Comparison of ENCODE assay signal across 22 cellular contexts in genomic region chr5:54024466-54024865, GRCh38.
DNase-seq lines count a peak whose midpoint lies in the region; ATAC-seq and TF ChIP-seq lines count a peak whose summit lies in the region.
"Had no signal": no experiment of that assay in that cellular context is flagged by ENCODE, and none has a peak within 500 bp of the region (broad histone marks: within the 10 kb centered on the region; RNA-seq: fewer than 3 reads in every experiment).

No MANE protein-coding gene starts in this region.

- TF ChIP-seq CTCF in MCF 10A (IDR thresholded peaks at IDR 0.05; ENCODE audit: unreplicated experiment) (no peak), breast epithelium (IDR thresholded peaks at IDR 0.05) (no peak), brain microvascular endothelial cell (IDR thresholded peaks at IDR 0.05; ENCODE audit: low read depth, low read length, missing control alignments) (no peak), fibroblast of villous mesenchyme (IDR thresholded peaks at IDR 0.05; ENCODE audit: insufficient read depth, low read depth, low read length) (no peak)

- no peaks in the 10 kb centered on the region for H3K36me3 ChIP-seq in breast epithelium
- H3K36me3 ChIP-seq in brain microvascular endothelial cell (replicated peaks): no peaks in the 10 kb centered on the region
- H3K36me3 ChIP-seq: gastroesophageal sphincter had no signal

- BruUV-seq in MCF 10A (replicated peaks; lab: Mats Ljungman, UMichigan): no TSS peak

- no peak overlapping the region for H3K4me3 Mint-ChIP-seq in MCF 10A (ENCODE audit: unreplicated experiment)
- no peak overlapping the region for H3K4me3 Mint-ChIP-seq in natural killer cell treated with Interleukin-12 subunit alpha and Interleukin-12 subunit beta and Interleukin-15 and Interleukin-18, amount 100 ng/mL, for 72 hours
- H3K4me3 Mint-ChIP-seq: activated naive CD8-positive, alpha-beta T cell treated with anti-CD3 and anti-CD28 coated beads for 36 hours; CD4-positive, alpha-beta T cell; effector memory CD8-positive, alpha-beta T cell; neural crest cell; stimulated activated effector memory CD8-positive, alpha-beta T cell treated with anti-CD3 and anti-CD28 coated beads, Interleukin-12 subunit alpha, Interleukin-12 subunit beta, amount 100 ng/mL, for 72 hours; T-helper 1 cell treated with Interleukin-12 subunit alpha and Interleukin-12 subunit beta and Interleukin-4 antibody, amounts not matched to agents 30 μg/mL and 1 μg/mL, for 36 hours had no signal

- H3K9me3 Mint-ChIP-seq in MCF 10A (ENCODE audit: unreplicated experiment): no peaks in the 10 kb centered on the region
- no peaks in the 10 kb centered on the region for H3K9me3 Mint-ChIP-seq in natural killer cell treated with Interleukin-12 subunit alpha and Interleukin-12 subunit beta and Interleukin-15 and Interleukin-18, amount 100 ng/mL, for 72 hours
- H3K9me3 Mint-ChIP-seq: activated naive CD8-positive, alpha-beta T cell treated with anti-CD3 and anti-CD28 coated beads for 36 hours; activated T-cell treated with anti-CD3 and anti-CD28 coated beads, Interleukin-2, amount 50 U/mL, for 72 hours; CD4-positive, alpha-beta T cell; effector memory CD8-positive, alpha-beta T cell; neural crest cell; stimulated activated effector memory CD8-positive, alpha-beta T cell treated with anti-CD3 and anti-CD28 coated beads, Interleukin-12 subunit alpha, Interleukin-12 subunit beta, amount 100 ng/mL, for 72 hours; T-helper 1 cell treated with Interleukin-12 subunit alpha and Interleukin-12 subunit beta and Interleukin-4 antibody, amounts not matched to agents 30 μg/mL and 1 μg/mL, for 36 hours had no signal

- H3K27me3 Mint-ChIP-seq in MCF 10A (ENCODE audit: insufficient read depth, unreplicated experiment): no peaks in the 10 kb centered on the region
- no peaks in the 10 kb centered on the region for H3K27me3 Mint-ChIP-seq in natural killer cell treated with Interleukin-12 subunit alpha and Interleukin-12 subunit beta and Interleukin-15 and Interleukin-18, amount 100 ng/mL, for 72 hours
- H3K27me3 Mint-ChIP-seq: activated naive CD8-positive, alpha-beta T cell treated with anti-CD3 and anti-CD28 coated beads for 36 hours; CD4-positive, alpha-beta T cell; effector memory CD8-positive, alpha-beta T cell had no signal

- peak overlapping the region; percentile 63 for H3K27ac Mint-ChIP-seq in MCF 10A (ENCODE audit: low read depth, unreplicated experiment)
- H3K27ac Mint-ChIP-seq in natural killer cell treated with Interleukin-12 subunit alpha and Interleukin-12 subunit beta and Interleukin-15 and Interleukin-18, amount 100 ng/mL, for 72 hours: no peak overlapping the region
- H3K27ac Mint-ChIP-seq: activated naive CD8-positive, alpha-beta T cell treated with anti-CD3 and anti-CD28 coated beads for 36 hours; CD4-positive, alpha-beta T cell had no signal

- in situ Hi-C loops in brain microvascular endothelial cell (cut with HindIII; ENCODE audit: low pct_ligation_motif_present, low sequenced_read_pairs): no loop called here

- no peak overlapping the region for H3K4me3 ChIP-seq in breast epithelium
- H3K4me3 ChIP-seq in brain microvascular endothelial cell (ENCODE audit: low read depth, low read length): no peak overlapping the region
- H3K4me3 ChIP-seq in fibroblast of villous mesenchyme (ENCODE audit: low read depth, low read length): no peak overlapping the region
- H3K4me3 ChIP-seq: gastroesophageal sphincter, testis had no signal

- H3K9me3 ChIP-seq in breast epithelium: no peaks in the 10 kb centered on the region
- H3K9me3 ChIP-seq: gastroesophageal sphincter, testis had no signal

- CTCF ChIA-PET in MCF 10A (lab: Yijun Ruan, JAX): no interaction called here

- no peak for ATAC-seq in natural killer cell treated with Interleukin-12 subunit alpha and Interleukin-12 subunit beta and Interleukin-15 and Interleukin-18, amount 100 ng/mL, for 72 hours
- ATAC-seq: activated T-cell treated with anti-CD3 and anti-CD28 coated beads, Interleukin-2, amount 50 U/mL, for 72 hours; effector memory CD8-positive, alpha-beta T cell; gastroesophageal sphincter; stimulated activated effector memory CD8-positive, alpha-beta T cell treated with anti-CD3 and anti-CD28 coated beads, Interleukin-12 subunit alpha, Interleukin-12 subunit beta, amount 100 ng/mL, for 72 hours had no signal

- no peaks in the 10 kb centered on the region for H3K4me1 ChIP-seq in breast epithelium
- H3K4me1 ChIP-seq: gastroesophageal sphincter, testis had no signal

- POLR2A ChIA-PET in MCF 10A (lab: Yijun Ruan, JAX): interaction anchor here (0.7 to 1.2 kb wide), 2 partner anchors 13 to 17 kb away, joined by 3 to 5 read pairs; no protein-coding TSS in a partner anchor

- TF ChIP-seq POLR2A in breast epithelium (IDR thresholded peaks at IDR 0.05): no peak

- DNase-seq in MCF 10A (ENCODE audit: unreplicated experiment) (peak; percentile 47), breast epithelium (ENCODE audit: low spot score in 2 of 2) (no peak), brain microvascular endothelial cell (no peak), fibroblast of villous mesenchyme (ENCODE audit: low read depth) (peak; percentile 87), NCI-H1105 (lab: John Stamatoyannopoulos, UW) (no peak), AG20443 (ENCODE audit: low spot score) (no peak), Ammon's horn (ENCODE audit: low spot score) (no peak)
- DNase-seq in natural killer cell treated with Interleukin-12 subunit alpha and Interleukin-12 subunit beta and Interleukin-15 and Interleukin-18, amount 100 ng/mL, for 72 hours (ENCODE audit: low spot score): no peak
- DNase-seq: activated naive CD8-positive, alpha-beta T cell treated with anti-CD3 and anti-CD28 coated beads for 36 hours; activated T-cell treated with anti-CD3 and anti-CD28 coated beads, Interleukin-2, amount 50 U/mL, for 72 hours; CD4-positive, alpha-beta T cell; effector memory CD8-positive, alpha-beta T cell; GOT3; NCI-H2107; NCI-H524 treated with DMSO at 0.1 percent for 48 hours; SIG-M5; testis had no signal

- no peak overlapping the region for H3K27ac ChIP-seq in breast epithelium
- peak overlapping the region; percentile 10 for H3K27ac ChIP-seq in brain microvascular endothelial cell
- H3K27ac ChIP-seq: 22Rv1, gastroesophageal sphincter, testis had no signal

- intact Hi-C loops in MCF 10A (cut with micrococcal nuclease) (loop anchor here (1.0 kb wide), 1 partner anchor 30 kb away; no protein-coding TSS in a partner anchor), breast epithelium (cut with DNase I; ENCODE audit: low total_unique reads) (no loop called here)

- H3K27me3 ChIP-seq in breast epithelium (no peaks in the 10 kb centered on the region), brain microvascular endothelial cell (replicated peaks) (no peaks in the 10 kb centered on the region)
- H3K27me3 ChIP-seq: gastroesophageal sphincter, testis had no signal

- peaks cover 16% of the 10 kb centered on the region for H3K4me1 Mint-ChIP-seq in MCF 10A (ENCODE audit: insufficient read depth, unreplicated experiment)
- H3K4me1 Mint-ChIP-seq in natural killer cell treated with Interleukin-12 subunit alpha and Interleukin-12 subunit beta and Interleukin-15 and Interleukin-18, amount 100 ng/mL, for 72 hours (ENCODE audit: low read depth in 2 of 2): peaks cover 20 to 26% of the 10 kb centered on the region in 2 donors

- no peaks in the 10 kb centered on the region for H3K36me3 Mint-ChIP-seq in MCF 10A (ENCODE audit: insufficient read depth, unreplicated experiment)
- no peaks in the 10 kb centered on the region for H3K36me3 Mint-ChIP-seq in natural killer cell treated with Interleukin-12 subunit alpha and Interleukin-12 subunit beta and Interleukin-15 and Interleukin-18, amount 100 ng/mL, for 72 hours
- H3K36me3 Mint-ChIP-seq: stimulated activated effector memory CD8-positive, alpha-beta T cell treated with anti-CD3 and anti-CD28 coated beads, Interleukin-12 subunit alpha, Interleukin-12 subunit beta, amount 100 ng/mL, for 72 hours had no signal

Comparison
In these comparisons a context has a peak if more than half of its experiments do, and no peak if none do; other contexts are left out.
1. DNase-seq: peak in MCF 10A (single experiment) and fibroblast of villous mesenchyme (single experiment); none in breast epithelium (0 of 2), brain microvascular endothelial cell (single experiment), NCI-H1105 (single experiment), AG20443 (single experiment), Ammon's horn (single experiment) and natural killer cell treated with Interleukin-12 subunit alpha and Interleukin-12 subunit beta and Interleukin-15 and Interleukin-18, amount 100 ng/mL, for 72 hours (single experiment).